In genomic region chr5:72463499-72464052, GRCh38 we compare ENCODE assay signal across 19 cellular contexts. TPM values are rescaled to one million over a fixed set of nuclear protein-coding genes. Genes with fewer than 3 reads are reported as not detected.
DNase-seq lines count a peak whose midpoint lies in the region; ATAC-seq, FAIRE-seq and TF ChIP-seq lines count a peak whose summit lies in the region.
"Had no signal": no experiment of that assay in that cellular context is flagged by ENCODE, and none has a peak within 500 bp of the region (broad histone marks: within the 10 kb centered on the region; RNA-seq: fewer than 3 reads in every experiment).

No MANE protein-coding gene starts in this region.

- TF ChIP-seq CTCF in neural crest cell (conservative IDR thresholded peaks at IDR 0.05) = peak; percentile 53
- TF ChIP-seq CTCF in osteocyte (IDR thresholded peaks at IDR 0.05) = no peak

- no peak overlapping the region for H3K27ac Mint-ChIP-seq in neural crest cell (ENCODE audit: unreplicated experiment)
- H3K27ac Mint-ChIP-seq in osteocyte (ENCODE audit: unreplicated experiment) = no peak overlapping the region
- no peak overlapping the region for H3K27ac Mint-ChIP-seq in immature natural killer cell
- H3K27ac Mint-ChIP-seq: activated naive CD4-positive, alpha-beta T cell treated with anti-CD3 and anti-CD28 coated beads, Interleukin-2, amount 50 U/mL, for 24 hours; T-cell had no signal

- TF ChIP-seq POLR2A in GM12891 (IDR thresholded peaks at IDR 0.05; ENCODE audit: low read depth, low read length) = no peak

- ATAC-seq in HG03139 (IDR thresholded peaks at IDR 0.05; ENCODE audit: unreplicated experiment) = no peak
- ATAC-seq: T-cell had no signal

- DNase-seq in GM19239 (ENCODE audit: insufficient read length, low spot score) (no peak), NCI-H1105 (lab: John Stamatoyannopoulos, UW) (peak; percentile 17), dermis blood vessel endothelial cell (peak; percentile 66), neural crest cell (ENCODE audit: low read depth, low spot score) (no peak), osteocyte (ENCODE audit: extremely low spot score, unreplicated experiment) (no peak), immature natural killer cell (no peak), GM12891 (ENCODE audit: insufficient read length, low spot score) (no peak)
- DNase-seq: activated CD4-positive, CD25-positive, alpha-beta regulatory T cell treated with anti-CD3 and anti-CD28 coated beads, Interleukin-2, amount 50 U/mL, for 72 hours; central memory CD4-positive, alpha-beta T cell; DMS53; erythroblast; HCEC 1CT; IMR-90; NCI-H1694; NCI-H510A treated with DMSO at 0.1 percent for 48 hours; stimulated activated CD4-positive, alpha-beta T cell treated with anti-CD3 and anti-CD28 coated beads, Interleukin-12 subunit alpha, Interleukin-12 subunit beta, amount 100 ng/mL, for 4 hours; T-cell had no signal

- H3K4me1 Mint-ChIP-seq in neural crest cell (peaks cover 20% of the 10 kb centered on the region), osteocyte (ENCODE audit: unreplicated experiment) (peaks cover 43% of the 10 kb centered on the region), immature natural killer cell (no peaks in the 10 kb centered on the region)
- H3K4me1 Mint-ChIP-seq: activated naive CD4-positive, alpha-beta T cell treated with anti-CD3 and anti-CD28 coated beads, Interleukin-2, amount 50 U/mL, for 24 hours; T-cell had no signal

- FAIRE-seq in GM19239 (lab: Jason Lieb, UNC) = peak; percentile 8
- FAIRE-seq in GM12891 (lab: Jason Lieb, UNC) = no peak

- H3K4me3 Mint-ChIP-seq in neural crest cell (no peak overlapping the region), osteocyte (ENCODE audit: unreplicated experiment) (no peak overlapping the region), immature natural killer cell (no peak overlapping the region)
- H3K4me3 Mint-ChIP-seq: activated naive CD4-positive, alpha-beta T cell treated with anti-CD3 and anti-CD28 coated beads, Interleukin-2, amount 50 U/mL, for 24 hours; T-cell had no signal

- no peaks in the 10 kb centered on the region for H3K36me3 Mint-ChIP-seq in neural crest cell (ENCODE audit: low read depth)
- no peaks in the 10 kb centered on the region for H3K36me3 Mint-ChIP-seq in osteocyte (ENCODE audit: unreplicated experiment)
- H3K36me3 Mint-ChIP-seq in immature natural killer cell = no peaks in the 10 kb centered on the region
- H3K36me3 Mint-ChIP-seq: activated naive CD4-positive, alpha-beta T cell treated with anti-CD3 and anti-CD28 coated beads, Interleukin-2, amount 50 U/mL, for 24 hours; T-cell had no signal

- H3K27me3 Mint-ChIP-seq in neural crest cell (ENCODE audit: low read depth) (no peaks in the 10 kb centered on the region), osteocyte (ENCODE audit: unreplicated experiment) (no peaks in the 10 kb centered on the region), immature natural killer cell (ENCODE audit: low read depth in 3 of 3) (peaks cover 2 to 4% (median 3%) of the 10 kb centered on the region in 3 donors)

- peaks cover 3% of the 10 kb centered on the region for H3K9me3 Mint-ChIP-seq in neural crest cell
- H3K9me3 Mint-ChIP-seq in osteocyte (ENCODE audit: unreplicated experiment) = no peaks in the 10 kb centered on the region
- H3K9me3 Mint-ChIP-seq in immature natural killer cell = peaks cover 0 to 2% (median 0%) of the 10 kb centered on the region in 6 donors
- H3K9me3 Mint-ChIP-seq: activated naive CD4-positive, alpha-beta T cell treated with anti-CD3 and anti-CD28 coated beads, Interleukin-2, amount 50 U/mL, for 24 hours; T-cell had no signal

TF ChIP-seq in GM12891, 5 proteins besides CTCF, POLR2A, EP300 and RAD21:
- TF ChIP-seq TAF1 (IDR thresholded peaks at IDR 0.05; ENCODE audit: low read depth, low read length) (no peak), POLR2AphosphoS5 (IDR thresholded peaks at IDR 0.05; ENCODE audit: low read depth, low read length) (no peak), PAX5 (IDR thresholded peaks at IDR 0.05; ENCODE audit: insufficient read depth, low read length, severe bottlenecking) (no peak), POU2F2 (IDR thresholded peaks at IDR 0.05; ENCODE audit: low read depth, low read length) (no peak), SPI1 (IDR thresholded peaks at IDR 0.05; ENCODE audit: low read depth, low read length) (no peak)

RNA-seq across cellular contexts. Expression of gene ZNF366, which starts 43.6 kb away (rescaled TPM):
- total RNA-seq in dermis blood vessel endothelial cell (13.3 and 17.0 TPM in 2 replicates), neural crest cell (not detected in 2 replicates), osteocyte (not detected in 2 replicates)
- under 1 TPM in 2 of 3 donors, not detected in 1; 0.09 to 0.62 TPM for polyA plus RNA-seq in immature natural killer cell
- 0.22 TPM for polyA plus RNA-seq in GM12891 (2012; ENCODE audit: low read depth, missing spikeins)
- total RNA-seq: IMR-90 had no signal
- polyA plus RNA-seq: IMR-90 had no signal

Comparison
In these comparisons a context has a peak if more than half of its experiments do, and no peak if none do; other contexts are left out.
1. DNase-seq: peak in NCI-H1105 (single experiment) and dermis blood vessel endothelial cell (single experiment); none in GM19239 (single experiment), neural crest cell (single experiment), osteocyte (single experiment), immature natural killer cell (0 of 3) and GM12891 (single experiment).
2. RNA of gene ZNF366, which starts 43.6 kb away (total RNA-seq): 13.3 to 17.0 TPM in dermis blood vessel endothelial cell; not detected in neural crest cell and not detected in osteocyte; every median in the first group is over 10 times any median in the second.